In the genomic region with DNA sequence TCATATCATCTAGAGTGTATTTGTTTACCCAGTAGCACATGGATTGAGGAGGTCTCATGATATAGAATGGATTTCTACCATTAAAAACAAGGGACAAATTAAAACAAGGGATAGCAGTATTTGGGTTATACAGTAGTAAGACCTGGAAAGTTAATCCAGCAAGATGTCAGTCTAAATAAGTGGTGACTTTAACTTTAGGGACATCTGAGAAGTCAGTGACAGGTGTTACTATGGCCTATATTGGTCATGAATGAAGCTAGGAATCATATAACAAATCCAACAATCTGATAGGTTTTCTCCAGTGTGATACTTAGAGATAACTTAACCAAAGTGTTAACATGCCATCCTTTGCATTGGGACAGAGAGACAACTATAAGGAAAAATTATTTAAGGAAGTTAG, we compare ENCODE assay signal across 5 cellular contexts. TPM values are rescaled to one million over a fixed set of nuclear protein-coding genes. Genes with fewer than 3 reads are reported as not detected.
"Had no signal": no experiment of that assay in that cellular context is flagged by ENCODE, and none has a peak within 500 bp of the region (broad histone marks: within the 10 kb centered on the region; RNA-seq: fewer than 3 reads in every experiment).

No MANE protein-coding gene starts in this region.

- DNase-seq: H9, HCEC 1CT, IMR-90 had no signal

- H3K4me3 ChIP-seq: GM23338, K562 had no signal

- ATAC-seq: GM23338, K562 had no signal

RNA-seq across cellular contexts. Expression of gene TMEM61, which starts 50.7 kb away (rescaled TPM):
- total RNA-seq: IMR-90, K562 had no signal
- polyA plus RNA-seq: IMR-90, K562 had no signal
